Comparison of ENCODE assay signal across 9 cellular contexts in genomic region chr2:218260166-218260565, GRCh38. TPM values are rescaled to one million over a fixed set of nuclear protein-coding genes. Genes with fewer than 3 reads are reported as not detected.
A peak's percentile ranks its signal among the peaks of the same experiment; 100 is the strongest.
DNase-seq lines count a peak whose midpoint lies in the region; TF ChIP-seq lines count a peak whose summit lies in the region.
"Had no signal": no experiment of that assay in that cellular context is flagged by ENCODE, and none has a peak within 500 bp of the region (broad histone marks: within the 10 kb centered on the region; RNA-seq: fewer than 3 reads in every experiment).

No MANE protein-coding gene starts in this region.

- TF ChIP-seq CTCF in dorsolateral prefrontal cortex (IDR thresholded peaks at IDR 0.05 in 54 of 56, conservative IDR thresholded peaks at IDR 0.05 in 2 of 56; ENCODE audit: low read depth in 1 of 56, partially characterized antibody in 56 of 56) (no peak), neural crest cell (conservative IDR thresholded peaks at IDR 0.05) (no peak), type B pancreatic cell (conservative IDR thresholded peaks at IDR 0.05) (no peak)

- H3K4me1 Mint-ChIP-seq in activated naive CD8-positive, alpha-beta T cell (ENCODE audit: low read depth): peaks cover 26% of the 10 kb centered on the region
- H3K4me1 Mint-ChIP-seq in activated naive CD8-positive, alpha-beta T cell treated with anti-CD3 and anti-CD28 coated beads for 36 hours: peaks cover 29% of the 10 kb centered on the region
- peaks cover 12% of the 10 kb centered on the region for H3K4me1 Mint-ChIP-seq in neural crest cell
- peaks cover 33% of the 10 kb centered on the region for H3K4me1 Mint-ChIP-seq in type B pancreatic cell (ENCODE audit: unreplicated experiment)

- peak overlapping the region; percentile 66 for H3K27ac Mint-ChIP-seq in activated naive CD8-positive, alpha-beta T cell
- no peak overlapping the region for H3K27ac Mint-ChIP-seq in activated naive CD8-positive, alpha-beta T cell treated with anti-CD3 and anti-CD28 coated beads for 36 hours
- H3K27ac Mint-ChIP-seq in neural crest cell (ENCODE audit: unreplicated experiment) (no peak overlapping the region), type B pancreatic cell (peak overlapping the region; percentile 46)
- H3K27ac Mint-ChIP-seq: T-helper 1 cell treated with Interleukin-12 subunit alpha and Interleukin-12 subunit beta and Interleukin-4 antibody, amounts not matched to agents 30 μg/mL and 1 μg/mL, for 36 hours had no signal

- intact Hi-C loops in dorsolateral prefrontal cortex (cut with DNase I): no loop called here

- H3K9me3 Mint-ChIP-seq in activated naive CD8-positive, alpha-beta T cell (ENCODE audit: low read depth): no peaks in the 10 kb centered on the region
- H3K9me3 Mint-ChIP-seq in activated naive CD8-positive, alpha-beta T cell treated with anti-CD3 and anti-CD28 coated beads for 36 hours: no peaks in the 10 kb centered on the region
- H3K9me3 Mint-ChIP-seq in neural crest cell: no peaks in the 10 kb centered on the region
- H3K9me3 Mint-ChIP-seq in type B pancreatic cell: no peaks in the 10 kb centered on the region
- H3K9me3 Mint-ChIP-seq: T-helper 1 cell treated with Interleukin-12 subunit alpha and Interleukin-12 subunit beta and Interleukin-4 antibody, amounts not matched to agents 30 μg/mL and 1 μg/mL, for 36 hours had no signal

- no peak overlapping the region for H3K4me3 ChIP-seq in dorsolateral prefrontal cortex

- no peak for DNase-seq in activated naive CD8-positive, alpha-beta T cell treated with anti-CD3 and anti-CD28 coated beads for 36 hours
- DNase-seq in dorsolateral prefrontal cortex (no peak), neural crest cell (ENCODE audit: low read depth, low spot score) (no peak), type B pancreatic cell (ENCODE audit: extremely low spot score, unreplicated experiment) (no peak), HCEC 1CT (no peak), NCI-H1436 treated with DMSO at 0.1 percent for 48 hours (lab: John Stamatoyannopoulos, UW) (no peak), AG08395 (ENCODE audit: low spot score) (no peak)

- no peak overlapping the region for H3K4me3 Mint-ChIP-seq in activated naive CD8-positive, alpha-beta T cell
- no peak overlapping the region for H3K4me3 Mint-ChIP-seq in activated naive CD8-positive, alpha-beta T cell treated with anti-CD3 and anti-CD28 coated beads for 36 hours
- H3K4me3 Mint-ChIP-seq in neural crest cell (peak overlapping the region; percentile 57), type B pancreatic cell (no peak overlapping the region)
- H3K4me3 Mint-ChIP-seq: T-helper 1 cell treated with Interleukin-12 subunit alpha and Interleukin-12 subunit beta and Interleukin-4 antibody, amounts not matched to agents 30 μg/mL and 1 μg/mL, for 36 hours had no signal

- H3K27me3 ChIP-seq in dorsolateral prefrontal cortex: no peaks in the 10 kb centered on the region

- H3K27me3 Mint-ChIP-seq in activated naive CD8-positive, alpha-beta T cell: no peaks in the 10 kb centered on the region
- no peaks in the 10 kb centered on the region for H3K27me3 Mint-ChIP-seq in activated naive CD8-positive, alpha-beta T cell treated with anti-CD3 and anti-CD28 coated beads for 36 hours
- H3K27me3 Mint-ChIP-seq in neural crest cell (ENCODE audit: low read depth): no peaks in the 10 kb centered on the region
- H3K27me3 Mint-ChIP-seq in type B pancreatic cell: no peaks in the 10 kb centered on the region

- H3K36me3 Mint-ChIP-seq in activated naive CD8-positive, alpha-beta T cell: peaks cover 2% of the 10 kb centered on the region
- peaks cover 11% of the 10 kb centered on the region for H3K36me3 Mint-ChIP-seq in activated naive CD8-positive, alpha-beta T cell treated with anti-CD3 and anti-CD28 coated beads for 36 hours
- H3K36me3 Mint-ChIP-seq in neural crest cell (ENCODE audit: low read depth): peaks cover 3% of the 10 kb centered on the region
- H3K36me3 Mint-ChIP-seq in type B pancreatic cell: peaks cover 9% of the 10 kb centered on the region

- peak overlapping the region in 38 of 59 donors; percentile 49 to 88 (median 78) for H3K27ac ChIP-seq in dorsolateral prefrontal cortex

RNA-seq across cellular contexts. Expression of gene GPBAR1, which starts 0.6 kb away (rescaled TPM):
- total RNA-seq in activated naive CD8-positive, alpha-beta T cell treated with anti-CD3 and anti-CD28 coated beads for 36 hours: under 1 TPM; 0.24 to 0.58 TPM
- 1 to 10 TPM in 2 of 120 experiments, under 1 TPM in 60, not detected in 58; 0.23 to 1.7 (median 0.47) TPM for total RNA-seq in dorsolateral prefrontal cortex
- total RNA-seq in neural crest cell: 0.14 TPM in 1 of 2 replicates, not detected in the other
- total RNA-seq in type B pancreatic cell (ENCODE audit: low replicate concordance): 2.1 and 5.7 TPM in 2 replicates

RNA-seq across cellular contexts. Expression of gene AAMP, which starts 9.8 kb away (rescaled TPM):
- 10 to 100 TPM; 94.6 to 97.7 TPM for total RNA-seq in activated naive CD8-positive, alpha-beta T cell treated with anti-CD3 and anti-CD28 coated beads for 36 hours
- total RNA-seq in dorsolateral prefrontal cortex (100 to 1,000 TPM in 2 of 120 experiments, 10 to 100 TPM in 118; 61.1 to 104 (median 82.4) TPM), neural crest cell (76.6 and 77.6 TPM in 2 replicates), type B pancreatic cell (ENCODE audit: low replicate concordance) (82.2 and 97.8 TPM in 2 replicates)

RNA-seq across cellular contexts. Expression of gene PNKD, which starts 10.2 kb away (rescaled TPM):
- total RNA-seq in activated naive CD8-positive, alpha-beta T cell treated with anti-CD3 and anti-CD28 coated beads for 36 hours: 10 to 100 TPM; 23.6 to 25.1 TPM
- 100 to 1,000 TPM in 114 of 120 experiments, 10 to 100 TPM in 6; 74.2 to 179 (median 130) TPM for total RNA-seq in dorsolateral prefrontal cortex
- 40.3 and 42.3 TPM in 2 replicates for total RNA-seq in neural crest cell
- total RNA-seq in type B pancreatic cell (ENCODE audit: low replicate concordance): 58.4 and 66.4 TPM in 2 replicates

RNA-seq across cellular contexts. Expression of gene TMBIM1, which starts 32.1 kb away (rescaled TPM):
- 10 to 100 TPM; 47.5 to 52.2 TPM for total RNA-seq in activated naive CD8-positive, alpha-beta T cell treated with anti-CD3 and anti-CD28 coated beads for 36 hours
- 100 to 1,000 TPM in 38 of 120 experiments, 10 to 100 TPM in 82; 38.7 to 279 (median 82.0) TPM for total RNA-seq in dorsolateral prefrontal cortex
- total RNA-seq in neural crest cell: 8.0 and 8.5 TPM in 2 replicates
- total RNA-seq in type B pancreatic cell (ENCODE audit: low replicate concordance): 94.5 and 303 TPM in 2 replicates

RNA-seq across cellular contexts. Expression of gene ARPC2, which starts 43.2 kb away (rescaled TPM):
- total RNA-seq in activated naive CD8-positive, alpha-beta T cell treated with anti-CD3 and anti-CD28 coated beads for 36 hours: 100 to 1,000 TPM; 562 to 566 TPM
- total RNA-seq in dorsolateral prefrontal cortex (100 to 1,000 TPM in 116 of 120 experiments, 10 to 100 TPM in 4; 85.6 to 183 (median 139) TPM), neural crest cell (159 and 160 TPM in 2 replicates), type B pancreatic cell (ENCODE audit: low replicate concordance) (211 and 384 TPM in 2 replicates)

Comparison
In these comparisons a context has a peak if more than half of its experiments do, and no peak if none do; other contexts are left out.
1. H3K27ac Mint-ChIP-seq: peak in activated naive CD8-positive, alpha-beta T cell (single experiment) and type B pancreatic cell (single experiment); none in activated naive CD8-positive, alpha-beta T cell treated with anti-CD3 and anti-CD28 coated beads for 36 hours (single experiment) and neural crest cell (single experiment).